Comparison of ENCODE assay signal across 8 cellular contexts in the genomic region with DNA sequence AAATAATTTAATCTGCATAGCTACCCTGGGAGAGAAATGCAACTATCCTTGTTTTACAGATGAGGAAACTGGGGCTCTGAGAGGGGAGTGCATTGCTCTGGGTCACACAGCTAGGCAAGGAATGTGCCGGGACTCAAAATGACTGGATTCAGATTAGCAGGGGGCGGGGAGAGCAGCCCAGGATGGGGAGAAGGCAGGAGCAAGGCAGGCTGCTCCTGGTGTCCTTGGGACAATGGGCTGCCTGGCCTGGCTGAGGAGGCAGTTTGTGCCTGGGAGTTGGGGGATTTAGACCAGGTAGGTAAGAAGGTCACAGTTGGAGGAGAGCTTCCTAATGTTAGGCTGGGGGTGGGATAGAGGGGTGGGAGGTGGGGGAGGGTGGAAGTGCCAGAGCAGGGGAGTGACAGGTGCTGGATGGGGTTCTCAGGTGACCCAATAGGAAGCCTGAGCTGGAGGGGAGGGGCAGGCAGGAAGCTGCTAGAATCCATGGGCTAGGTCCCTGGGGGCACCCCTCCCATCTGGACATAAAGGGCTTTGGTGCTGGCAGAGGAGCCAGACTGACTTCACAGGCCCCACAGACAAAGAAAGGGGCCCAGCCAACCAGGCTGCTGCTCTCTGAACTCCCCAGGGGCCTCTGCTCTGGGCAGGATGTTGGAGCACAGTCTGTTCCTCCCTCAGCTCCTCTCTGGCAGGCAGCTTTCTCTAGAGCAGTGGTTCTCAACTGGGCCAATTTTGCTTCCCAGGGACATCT. TPM values are rescaled to one million over a fixed set of nuclear protein-coding genes. Genes with fewer than 3 reads are reported as not detected.
DNase-seq lines count a peak whose midpoint lies in the region; ATAC-seq and TF ChIP-seq lines count a peak whose summit lies in the region.

No MANE protein-coding gene starts in this region.

- no peaks in the 10 kb centered on the region for H3K27me3 Mint-ChIP-seq in stimulated activated naive B cell treated with anti-CD40 and anti-IgM and Interleukin-4, amounts not matched to agents 10 μg/mL and 1 μg/mL and 100 μg/mL, for 72 hours

- no peak overlapping the region for H3K4me3 ChIP-seq in HUES64 (ENCODE audit: low read length)
- no peak overlapping the region for H3K4me3 ChIP-seq in SK-N-SH (ENCODE audit: low read depth in 2 of 2, low read length in 1 of 2)

- no peak overlapping the region for H3K4me2 ChIP-seq in SK-N-SH

- intact Hi-C loops in left cardiac atrium (cut with DNase I), result no loop called here

- H3K27me3 ChIP-seq in HUES64 (ENCODE audit: insufficient read depth, low read length), result no peaks in the 10 kb centered on the region
- H3K27me3 ChIP-seq in SK-N-SH (ENCODE audit: insufficient read depth), result no peaks in the 10 kb centered on the region

- H3K27ac ChIP-seq in HUES64 (ENCODE audit: low read depth, low read length), result peak overlapping the region; percentile 72
- H3K27ac ChIP-seq in SK-N-SH (ENCODE audit: low read depth in 2 of 2, low read length in 1 of 2), result peak overlapping the region in 1 of 2 experiments; percentile 74; a peak in 2 of 4 replicates

- no peaks in the 10 kb centered on the region for H4K20me1 ChIP-seq in SK-N-SH (ENCODE audit: insufficient read depth)

- no peaks in the 10 kb centered on the region for H3K79me2 ChIP-seq in SK-N-SH (ENCODE audit: insufficient read depth)

- POLR2A ChIA-PET in SK-N-SH (lab: Yijun Ruan, JAX), result interaction anchor here (1.2 kb wide), 1 partner anchor 25 kb away, joined by 10 read pairs; no protein-coding TSS in a partner anchor

- TF ChIP-seq RAD21 in SK-N-SH (IDR thresholded peaks at IDR 0.05; ENCODE audit: low read length), result no peak

- WGBS in HUES64, result 17% methylated on average over 2 of the region's 2 CpGs
- 87% methylated on average over 2 of the region's 2 CpGs for WGBS in SK-N-SH (ENCODE audit: low lambda C conversion rate)

- no peaks in the 10 kb centered on the region for H3F3A ChIP-seq in SK-N-SH (replicated peaks; ENCODE audit: insufficient read depth)

- H3K9me3 ChIP-seq in HUES64 (ENCODE audit: insufficient read depth, low read depth, low read length) (no peaks in the 10 kb centered on the region), SK-N-SH (no peaks in the 10 kb centered on the region)

- no peak overlapping the region for H3K4me3 Mint-ChIP-seq in stimulated activated naive B cell treated with anti-CD40 and anti-IgM and Interleukin-4, amounts not matched to agents 10 μg/mL and 1 μg/mL and 100 μg/mL, for 72 hours

- H3K36me3 ChIP-seq in HUES64 (ENCODE audit: insufficient read depth, low read length) (peaks cover under 1% of the 10 kb centered on the region; the same call in 1 of the 2 replicates), SK-N-SH (replicated peaks in 1 of 2; ENCODE audit: control insufficient read depth in 1 of 2, insufficient read depth in 2 of 2, low read length in 1 of 2) (peaks cover 4% of the 10 kb centered on the region in 2 experiments)

- TF ChIP-seq CTCF in SK-N-SH (IDR thresholded peaks at IDR 0.05), result no peak

- CTCF ChIA-PET in SK-N-SH (lab: Yijun Ruan, JAX), result interaction anchor here (1.0 to 1.1 kb wide), 2 partner anchors 15 to 26 kb away, joined by 4 to 5 read pairs; no protein-coding TSS in a partner anchor

- no peaks in the 10 kb centered on the region for H3K9me3 Mint-ChIP-seq in stimulated activated naive B cell treated with anti-CD40 and anti-IgM and Interleukin-4, amounts not matched to agents 10 μg/mL and 1 μg/mL and 100 μg/mL, for 72 hours

- peak; percentile 93 to 94 for ATAC-seq in left cardiac atrium
- ATAC-seq in stimulated activated naive B cell treated with anti-CD40 and anti-IgM and Interleukin-4, amounts not matched to agents 10 μg/mL and 1 μg/mL and 100 μg/mL, for 72 hours (replicated peaks), result peak; percentile 29 to 54
- no peak for ATAC-seq in GM21786 (IDR thresholded peaks at IDR 0.05; ENCODE audit: unreplicated experiment)

- peaks cover 5 to 6% of the 10 kb centered on the region in 2 donors for H3K4me1 Mint-ChIP-seq in stimulated activated naive B cell treated with anti-CD40 and anti-IgM and Interleukin-4, amounts not matched to agents 10 μg/mL and 1 μg/mL and 100 μg/mL, for 72 hours

- H3K4me1 ChIP-seq in HUES64 (ENCODE audit: insufficient read depth, low read length) (peaks cover 19% of the 10 kb centered on the region), SK-N-SH (ENCODE audit: control insufficient read depth in 1 of 2, insufficient read depth in 2 of 2, low read depth in 1 of 2, low read length in 1 of 2) (peaks cover 0 to 19% of the 10 kb centered on the region in 2 experiments; a peak in 1 of 4 replicates)

- DNase-seq in SK-N-SH (peak; percentile 72), left cardiac atrium (peak; percentile 86), T-helper 9 cell (no peak), activated gamma-delta T cell treated with Interleukin-2 at 50 U/mL for 16 hours (no peak), NCI-H1930 (lab: John Stamatoyannopoulos, UW) (no peak)
- no peak for DNase-seq in stimulated activated naive B cell treated with anti-CD40 and anti-IgM and Interleukin-4, amounts not matched to agents 10 μg/mL and 1 μg/mL and 100 μg/mL, for 72 hours

- TF ChIP-seq EP300 in SK-N-SH (IDR thresholded peaks at IDR 0.05; ENCODE audit: borderline replicate concordance in 1 of 2, low read depth in 1 of 2, low read length in 1 of 2), result no peak

- no peak overlapping the region for H2AFZ ChIP-seq in SK-N-SH (ENCODE audit: low read depth)

- H3K9ac ChIP-seq in HUES64 (ENCODE audit: low read depth, low read length) (peak overlapping the region; percentile 37; the same call in 1 of the 2 replicates), SK-N-SH (no peak overlapping the region)

- H3K36me3 Mint-ChIP-seq in stimulated activated naive B cell treated with anti-CD40 and anti-IgM and Interleukin-4, amounts not matched to agents 10 μg/mL and 1 μg/mL and 100 μg/mL, for 72 hours, result peaks cover 3 to 20% of the 10 kb centered on the region in 2 donors

- no peaks in the 10 kb centered on the region for H3K9me2 ChIP-seq in SK-N-SH

- H3K27ac Mint-ChIP-seq in stimulated activated naive B cell treated with anti-CD40 and anti-IgM and Interleukin-4, amounts not matched to agents 10 μg/mL and 1 μg/mL and 100 μg/mL, for 72 hours, result no peak overlapping the region

TF ChIP-seq in SK-N-SH, 30 proteins besides CTCF, POLR2A, EP300 and RAD21:
- TF ChIP-seq, protein P1, sequence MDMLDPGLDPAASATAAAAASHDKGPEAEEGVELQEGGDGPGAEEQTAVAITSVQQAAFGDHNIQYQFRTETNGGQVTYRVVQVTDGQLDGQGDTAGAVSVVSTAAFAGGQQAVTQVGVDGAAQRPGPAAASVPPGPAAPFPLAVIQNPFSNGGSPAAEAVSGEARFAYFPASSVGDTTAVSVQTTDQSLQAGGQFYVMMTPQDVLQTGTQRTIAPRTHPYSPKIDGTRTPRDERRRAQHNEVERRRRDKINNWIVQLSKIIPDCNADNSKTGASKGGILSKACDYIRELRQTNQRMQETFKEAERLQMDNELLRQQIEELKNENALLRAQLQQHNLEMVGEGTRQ (IDR thresholded peaks at IDR 0.05; ENCODE audit: borderline replicate concordance, low read depth, low read length), result no peak
- TF ChIP-seq TCF12 (IDR thresholded peaks at IDR 0.05) (no peak), SMC3 (IDR thresholded peaks at IDR 0.05; ENCODE audit: low read depth, low read length) (no peak), SIN3A (IDR thresholded peaks at IDR 0.05; ENCODE audit: borderline replicate concordance, low read depth, low read length) (no peak)

RNA-seq across cellular contexts. Expression of a gene that starts 29.0 kb away (rescaled TPM):
- polyA plus RNA-seq in HUES64 (2013, experiment 1 of 2), result 6.1 TPM
- 11.2 TPM for polyA plus RNA-seq in HUES64 (2013, experiment 2 of 2)
- polyA plus RNA-seq in SK-N-SH (2012; rRNA removed), result 2.5 and 4.4 TPM in 2 replicates
- polyA plus RNA-seq in SK-N-SH (2012; cell fraction: cytosol; rRNA removed), result 1.8 and 2.7 TPM in 2 replicates
- polyA plus RNA-seq in SK-N-SH (2012; cell fraction: nucleus; rRNA removed), result 8.0 and 8.7 TPM in 2 replicates
- 1 to 10 TPM; 2.4 to 2.8 TPM for total RNA-seq in left cardiac atrium

Comparison
In these comparisons a context has a peak if more than half of its experiments do, and no peak if none do; other contexts are left out.
1. DNase-seq: peak in SK-N-SH (single experiment) and left cardiac atrium (single experiment); none in stimulated activated naive B cell treated with anti-CD40 and anti-IgM and Interleukin-4, amounts not matched to agents 10 μg/mL and 1 μg/mL and 100 μg/mL, for 72 hours (single experiment), T-helper 9 cell (single experiment), activated gamma-delta T cell treated with Interleukin-2 at 50 U/mL for 16 hours (single experiment) and NCI-H1930 (0 of 2).